In the genomic region with DNA sequence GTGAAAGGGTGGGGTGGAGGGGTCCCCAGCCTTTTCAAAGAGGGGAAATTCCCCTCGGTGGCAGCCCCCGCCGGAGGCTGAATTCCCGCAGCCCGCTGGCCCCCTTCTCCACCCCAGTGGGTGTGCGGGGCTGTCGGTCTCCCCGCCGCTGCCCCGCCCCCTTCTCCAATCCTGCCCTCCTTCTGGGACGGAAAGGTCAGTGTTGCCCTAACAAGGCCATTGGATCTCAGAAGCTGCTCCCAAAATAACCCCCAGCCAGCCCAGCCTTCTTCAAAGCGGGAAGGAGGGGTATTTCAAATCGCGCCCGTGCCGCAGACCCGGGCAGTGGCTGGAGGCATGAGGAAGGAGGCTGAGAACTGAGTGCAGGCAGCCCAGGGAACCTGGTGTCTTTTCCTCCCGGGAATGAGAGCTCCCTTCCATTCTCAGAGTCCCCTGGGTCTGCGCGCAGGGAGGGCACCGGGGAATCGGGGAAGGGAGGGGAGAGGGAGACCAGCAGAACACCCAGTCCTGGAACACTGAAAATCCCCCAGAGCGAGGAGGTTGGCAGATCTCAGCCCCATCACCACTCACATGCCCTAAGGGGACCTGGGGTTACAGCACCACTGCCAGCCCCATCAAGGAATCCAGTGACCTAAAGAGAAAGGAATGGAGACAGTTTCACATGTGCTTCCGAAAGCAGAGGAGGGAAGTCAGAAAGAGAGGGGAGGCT, we compare ENCODE assay signal across 1 cellular context.
TF ChIP-seq lines count a peak whose summit lies in the region.

A gene (minus strand): TSS at position 135 of the 709 bp plus-strand sequence. CDS start 483 bp downstream, outside the sequence.

TF ChIP-seq in HepG2, 621 proteins besides CTCF, POLR2A, EP300 and RAD21 (continued from another document and continues in another):
- TF ChIP-seq, protein P1, sequence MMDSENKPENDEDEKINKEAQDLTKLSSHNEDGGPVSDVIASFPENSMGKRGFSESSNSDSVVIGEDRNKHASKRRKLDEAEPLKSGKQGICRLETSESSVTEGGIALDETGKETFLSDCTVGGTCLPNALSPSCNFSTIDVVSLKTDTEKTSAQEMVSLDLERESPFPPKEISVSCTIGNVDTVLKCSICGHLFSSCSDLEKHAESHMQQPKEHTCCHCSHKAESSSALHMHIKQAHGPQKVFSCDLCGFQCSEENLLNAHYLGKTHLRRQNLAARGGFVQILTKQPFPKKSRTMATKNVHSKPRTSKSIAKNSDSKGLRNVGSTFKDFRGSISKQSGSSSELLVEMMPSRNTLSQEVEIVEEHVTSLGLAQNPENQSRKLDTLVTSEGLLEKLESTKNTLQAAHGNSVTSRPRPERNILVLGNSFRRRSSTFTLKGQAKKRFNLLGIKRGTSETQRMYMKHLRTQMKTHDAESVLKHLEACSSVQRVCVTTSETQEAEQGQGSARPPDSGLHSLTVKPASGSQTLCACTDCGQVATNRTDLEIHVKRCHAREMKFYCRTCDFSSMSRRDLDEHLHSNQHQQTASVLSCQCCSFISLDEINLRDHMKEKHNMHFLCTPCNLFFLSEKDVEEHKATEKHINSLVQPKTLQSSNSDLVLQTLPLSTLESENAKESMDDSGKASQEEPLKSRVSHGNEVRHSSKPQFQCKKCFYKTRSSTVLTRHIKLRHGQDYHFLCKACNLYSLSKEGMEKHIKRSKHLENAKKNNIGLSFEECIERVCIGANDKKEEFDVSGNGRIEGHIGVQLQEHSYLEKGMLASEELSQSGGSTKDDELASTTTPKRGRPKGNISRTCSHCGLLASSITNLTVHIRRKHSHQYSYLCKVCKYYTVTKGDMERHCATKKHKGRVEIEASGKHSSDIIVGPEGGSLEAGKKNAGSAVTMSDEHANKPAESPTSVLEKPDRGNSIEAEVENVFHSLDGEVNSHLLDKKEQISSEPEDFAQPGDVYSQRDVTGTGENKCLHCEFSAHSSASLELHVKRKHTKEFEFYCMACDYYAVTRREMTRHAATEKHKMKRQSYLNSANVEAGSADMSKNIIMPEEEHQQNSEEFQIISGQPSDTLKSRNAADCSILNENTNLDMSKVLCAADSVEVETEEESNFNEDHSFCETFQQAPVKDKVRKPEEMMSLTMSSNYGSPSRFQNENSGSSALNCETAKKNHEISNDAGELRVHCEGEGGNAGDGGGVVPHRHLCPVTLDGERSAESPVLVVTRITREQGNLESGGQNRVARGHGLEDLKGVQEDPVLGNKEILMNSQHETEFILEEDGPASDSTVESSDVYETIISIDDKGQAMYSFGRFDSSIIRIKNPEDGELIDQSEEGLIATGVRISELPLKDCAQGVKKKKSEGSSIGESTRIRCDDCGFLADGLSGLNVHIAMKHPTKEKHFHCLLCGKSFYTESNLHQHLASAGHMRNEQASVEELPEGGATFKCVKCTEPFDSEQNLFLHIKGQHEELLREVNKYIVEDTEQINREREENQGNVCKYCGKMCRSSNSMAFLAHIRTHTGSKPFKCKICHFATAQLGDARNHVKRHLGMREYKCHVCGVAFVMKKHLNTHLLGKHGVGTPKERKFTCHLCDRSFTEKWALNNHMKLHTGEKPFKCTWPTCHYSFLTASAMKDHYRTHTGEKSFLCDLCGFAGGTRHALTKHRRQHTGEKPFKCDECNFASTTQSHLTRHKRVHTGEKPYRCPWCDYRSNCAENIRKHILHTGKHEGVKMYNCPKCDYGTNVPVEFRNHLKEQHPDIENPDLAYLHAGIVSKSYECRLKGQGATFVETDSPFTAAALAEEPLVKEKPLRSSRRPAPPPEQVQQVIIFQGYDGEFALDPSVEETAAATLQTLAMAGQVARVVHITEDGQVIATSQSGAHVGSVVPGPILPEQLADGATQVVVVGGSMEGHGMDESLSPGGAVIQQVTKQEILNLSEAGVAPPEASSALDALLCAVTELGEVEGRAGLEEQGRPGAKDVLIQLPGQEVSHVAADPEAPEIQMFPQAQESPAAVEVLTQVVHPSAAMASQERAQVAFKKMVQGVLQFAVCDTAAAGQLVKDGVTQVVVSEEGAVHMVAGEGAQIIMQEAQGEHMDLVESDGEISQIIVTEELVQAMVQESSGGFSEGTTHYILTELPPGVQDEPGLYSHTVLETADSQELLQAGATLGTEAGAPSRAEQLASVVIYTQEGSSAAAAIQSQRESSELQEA (CRISPR knock-in tag; IDR thresholded peaks at IDR 0.05; ENCODE audit: not compliant biosample characterization) = no peak
- TF ChIP-seq EZH2 (conservative IDR thresholded peaks at IDR 0.05; ENCODE audit: low read depth, low read length) (peak; percentile 70; the same call in 1 of the 2 replicates), POGZ (CRISPR knock-in tag; IDR thresholded peaks at IDR 0.05) (no peak), IRX3 (CRISPR knock-in tag; IDR thresholded peaks at IDR 0.05; ENCODE audit: borderline replicate concordance, low read depth) (no peak), PCBP2 (optimal IDR thresholded peaks at IDR 0.05; ENCODE audit: low read depth, low read length, poor library complexity, severe bottlenecking) (no peak), SAP130 (CRISPR knock-in tag; IDR thresholded peaks at IDR 0.05; ENCODE audit: low read depth) (peak; percentile 23; the same call in 1 of the 2 replicates), ZNF605 (CRISPR knock-in tag; IDR thresholded peaks at IDR 0.05) (no peak), REPIN1 (CRISPR knock-in tag; IDR thresholded peaks at IDR 0.05; ENCODE audit: borderline replicate concordance, low read depth) (no peak), SMARCC2 (IDR thresholded peaks at IDR 0.05) (no peak), ZNF44 (CRISPR knock-in tag; IDR thresholded peaks at IDR 0.05) (no peak), ZNF121 (CRISPR knock-in tag; IDR thresholded peaks at IDR 0.05) (no peak), MXI1 (IDR thresholded peaks at IDR 0.05; ENCODE audit: borderline replicate concordance, low read depth, low read length) (no peak), STAT5B (CRISPR knock-in tag; IDR thresholded peaks at IDR 0.05) (no peak), ZNF317 (CRISPR knock-in tag; IDR thresholded peaks at IDR 0.05) (no peak), TEAD3 (CRISPR knock-in tag; optimal IDR thresholded peaks at IDR 0.05; ENCODE audit: borderline replicate concordance) (peak; percentile 17), ZNF720 (CRISPR knock-in tag; IDR thresholded peaks at IDR 0.05) (no peak), TBX2 (CRISPR knock-in tag; IDR thresholded peaks at IDR 0.05; ENCODE audit: borderline replicate concordance) (no peak), SPEN (CRISPR knock-in tag; IDR thresholded peaks at IDR 0.05; ENCODE audit: low read depth) (no peak), DPF2 (CRISPR knock-in tag; IDR thresholded peaks at IDR 0.05; ENCODE audit: borderline replicate concordance, low read depth) (no peak)
- TF ChIP-seq, protein P2, sequence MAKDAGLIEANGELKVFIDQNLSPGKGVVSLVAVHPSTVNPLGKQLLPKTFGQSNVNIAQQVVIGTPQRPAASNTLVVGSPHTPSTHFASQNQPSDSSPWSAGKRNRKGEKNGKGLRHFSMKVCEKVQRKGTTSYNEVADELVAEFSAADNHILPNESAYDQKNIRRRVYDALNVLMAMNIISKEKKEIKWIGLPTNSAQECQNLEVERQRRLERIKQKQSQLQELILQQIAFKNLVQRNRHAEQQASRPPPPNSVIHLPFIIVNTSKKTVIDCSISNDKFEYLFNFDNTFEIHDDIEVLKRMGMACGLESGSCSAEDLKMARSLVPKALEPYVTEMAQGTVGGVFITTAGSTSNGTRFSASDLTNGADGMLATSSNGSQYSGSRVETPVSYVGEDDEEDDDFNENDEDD (CRISPR knock-in tag; IDR thresholded peaks at IDR 0.05; ENCODE audit: borderline replicate concordance) = no peak
- TF ChIP-seq, protein P3, sequence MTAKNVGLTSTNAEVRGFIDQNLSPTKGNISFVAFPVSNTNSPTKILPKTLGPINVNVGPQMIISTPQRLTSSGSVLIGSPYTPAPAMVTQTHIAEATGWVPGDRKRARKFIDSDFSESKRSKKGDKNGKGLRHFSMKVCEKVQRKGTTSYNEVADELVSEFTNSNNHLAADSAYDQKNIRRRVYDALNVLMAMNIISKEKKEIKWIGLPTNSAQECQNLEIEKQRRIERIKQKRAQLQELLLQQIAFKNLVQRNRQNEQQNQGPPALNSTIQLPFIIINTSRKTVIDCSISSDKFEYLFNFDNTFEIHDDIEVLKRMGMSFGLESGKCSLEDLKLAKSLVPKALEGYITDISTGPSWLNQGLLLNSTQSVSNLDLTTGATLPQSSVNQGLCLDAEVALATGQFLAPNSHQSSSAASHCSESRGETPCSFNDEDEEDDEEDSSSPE (CRISPR knock-in tag; IDR thresholded peaks at IDR 0.05) = no peak
- TF ChIP-seq, protein P4, sequence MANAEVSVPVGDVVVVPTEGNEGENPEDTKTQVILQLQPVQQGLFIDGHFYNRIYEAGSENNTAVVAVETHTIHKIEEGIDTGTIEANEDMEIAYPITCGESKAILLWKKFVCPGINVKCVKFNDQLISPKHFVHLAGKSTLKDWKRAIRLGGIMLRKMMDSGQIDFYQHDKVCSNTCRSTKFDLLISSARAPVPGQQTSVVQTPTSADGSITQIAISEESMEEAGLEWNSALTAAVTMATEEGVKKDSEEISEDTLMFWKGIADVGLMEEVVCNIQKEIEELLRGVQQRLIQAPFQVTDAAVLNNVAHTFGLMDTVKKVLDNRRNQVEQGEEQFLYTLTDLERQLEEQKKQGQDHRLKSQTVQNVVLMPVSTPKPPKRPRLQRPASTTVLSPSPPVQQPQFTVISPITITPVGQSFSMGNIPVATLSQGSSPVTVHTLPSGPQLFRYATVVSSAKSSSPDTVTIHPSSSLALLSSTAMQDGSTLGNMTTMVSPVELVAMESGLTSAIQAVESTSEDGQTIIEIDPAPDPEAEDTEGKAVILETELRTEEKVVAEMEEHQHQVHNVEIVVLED (CRISPR knock-in tag; IDR thresholded peaks at IDR 0.05; ENCODE audit: borderline replicate concordance) = no peak
- TF ChIP-seq, protein P5, sequence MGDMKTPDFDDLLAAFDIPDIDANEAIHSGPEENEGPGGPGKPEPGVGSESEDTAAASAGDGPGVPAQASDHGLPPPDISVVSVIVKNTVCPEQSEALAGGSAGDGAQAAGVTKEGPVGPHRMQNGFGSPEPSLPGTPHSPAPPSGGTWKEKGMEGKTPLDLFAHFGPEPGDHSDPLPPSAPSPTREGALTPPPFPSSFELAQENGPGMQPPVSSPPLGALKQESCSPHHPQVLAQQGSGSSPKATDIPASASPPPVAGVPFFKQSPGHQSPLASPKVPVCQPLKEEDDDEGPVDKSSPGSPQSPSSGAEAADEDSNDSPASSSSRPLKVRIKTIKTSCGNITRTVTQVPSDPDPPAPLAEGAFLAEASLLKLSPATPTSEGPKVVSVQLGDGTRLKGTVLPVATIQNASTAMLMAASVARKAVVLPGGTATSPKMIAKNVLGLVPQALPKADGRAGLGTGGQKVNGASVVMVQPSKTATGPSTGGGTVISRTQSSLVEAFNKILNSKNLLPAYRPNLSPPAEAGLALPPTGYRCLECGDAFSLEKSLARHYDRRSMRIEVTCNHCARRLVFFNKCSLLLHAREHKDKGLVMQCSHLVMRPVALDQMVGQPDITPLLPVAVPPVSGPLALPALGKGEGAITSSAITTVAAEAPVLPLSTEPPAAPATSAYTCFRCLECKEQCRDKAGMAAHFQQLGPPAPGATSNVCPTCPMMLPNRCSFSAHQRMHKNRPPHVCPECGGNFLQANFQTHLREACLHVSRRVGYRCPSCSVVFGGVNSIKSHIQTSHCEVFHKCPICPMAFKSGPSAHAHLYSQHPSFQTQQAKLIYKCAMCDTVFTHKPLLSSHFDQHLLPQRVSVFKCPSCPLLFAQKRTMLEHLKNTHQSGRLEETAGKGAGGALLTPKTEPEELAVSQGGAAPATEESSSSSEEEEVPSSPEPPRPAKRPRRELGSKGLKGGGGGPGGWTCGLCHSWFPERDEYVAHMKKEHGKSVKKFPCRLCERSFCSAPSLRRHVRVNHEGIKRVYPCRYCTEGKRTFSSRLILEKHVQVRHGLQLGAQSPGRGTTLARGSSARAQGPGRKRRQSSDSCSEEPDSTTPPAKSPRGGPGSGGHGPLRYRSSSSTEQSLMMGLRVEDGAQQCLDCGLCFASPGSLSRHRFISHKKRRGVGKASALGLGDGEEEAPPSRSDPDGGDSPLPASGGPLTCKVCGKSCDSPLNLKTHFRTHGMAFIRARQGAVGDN (CRISPR knock-in tag; IDR thresholded peaks at IDR 0.05) = peak; percentile 39; the same call in 1 of the 2 replicates
- TF ChIP-seq, protein P6, sequence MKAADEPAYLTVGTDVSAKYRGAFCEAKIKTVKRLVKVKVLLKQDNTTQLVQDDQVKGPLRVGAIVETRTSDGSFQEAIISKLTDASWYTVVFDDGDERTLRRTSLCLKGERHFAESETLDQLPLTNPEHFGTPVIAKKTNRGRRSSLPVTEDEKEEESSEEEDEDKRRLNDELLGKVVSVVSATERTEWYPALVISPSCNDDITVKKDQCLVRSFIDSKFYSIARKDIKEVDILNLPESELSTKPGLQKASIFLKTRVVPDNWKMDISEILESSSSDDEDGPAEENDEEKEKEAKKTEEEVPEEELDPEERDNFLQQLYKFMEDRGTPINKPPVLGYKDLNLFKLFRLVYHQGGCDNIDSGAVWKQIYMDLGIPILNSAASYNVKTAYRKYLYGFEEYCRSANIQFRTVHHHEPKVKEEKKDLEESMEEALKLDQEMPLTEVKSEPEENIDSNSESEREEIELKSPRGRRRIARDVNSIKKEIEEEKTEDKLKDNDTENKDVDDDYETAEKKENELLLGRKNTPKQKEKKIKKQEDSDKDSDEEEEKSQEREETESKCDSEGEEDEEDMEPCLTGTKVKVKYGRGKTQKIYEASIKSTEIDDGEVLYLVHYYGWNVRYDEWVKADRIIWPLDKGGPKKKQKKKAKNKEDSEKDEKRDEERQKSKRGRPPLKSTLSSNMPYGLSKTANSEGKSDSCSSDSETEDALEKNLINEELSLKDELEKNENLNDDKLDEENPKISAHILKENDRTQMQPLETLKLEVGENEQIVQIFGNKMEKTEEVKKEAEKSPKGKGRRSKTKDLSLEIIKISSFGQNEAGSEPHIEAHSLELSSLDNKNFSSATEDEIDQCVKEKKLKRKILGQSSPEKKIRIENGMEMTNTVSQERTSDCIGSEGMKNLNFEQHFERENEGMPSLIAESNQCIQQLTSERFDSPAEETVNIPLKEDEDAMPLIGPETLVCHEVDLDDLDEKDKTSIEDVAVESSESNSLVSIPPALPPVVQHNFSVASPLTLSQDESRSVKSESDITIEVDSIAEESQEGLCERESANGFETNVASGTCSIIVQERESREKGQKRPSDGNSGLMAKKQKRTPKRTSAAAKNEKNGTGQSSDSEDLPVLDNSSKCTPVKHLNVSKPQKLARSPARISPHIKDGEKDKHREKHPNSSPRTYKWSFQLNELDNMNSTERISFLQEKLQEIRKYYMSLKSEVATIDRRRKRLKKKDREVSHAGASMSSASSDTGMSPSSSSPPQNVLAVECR (CRISPR knock-in tag; IDR thresholded peaks at IDR 0.05; ENCODE audit: borderline replicate concordance) = no peak
- TF ChIP-seq, protein P7, sequence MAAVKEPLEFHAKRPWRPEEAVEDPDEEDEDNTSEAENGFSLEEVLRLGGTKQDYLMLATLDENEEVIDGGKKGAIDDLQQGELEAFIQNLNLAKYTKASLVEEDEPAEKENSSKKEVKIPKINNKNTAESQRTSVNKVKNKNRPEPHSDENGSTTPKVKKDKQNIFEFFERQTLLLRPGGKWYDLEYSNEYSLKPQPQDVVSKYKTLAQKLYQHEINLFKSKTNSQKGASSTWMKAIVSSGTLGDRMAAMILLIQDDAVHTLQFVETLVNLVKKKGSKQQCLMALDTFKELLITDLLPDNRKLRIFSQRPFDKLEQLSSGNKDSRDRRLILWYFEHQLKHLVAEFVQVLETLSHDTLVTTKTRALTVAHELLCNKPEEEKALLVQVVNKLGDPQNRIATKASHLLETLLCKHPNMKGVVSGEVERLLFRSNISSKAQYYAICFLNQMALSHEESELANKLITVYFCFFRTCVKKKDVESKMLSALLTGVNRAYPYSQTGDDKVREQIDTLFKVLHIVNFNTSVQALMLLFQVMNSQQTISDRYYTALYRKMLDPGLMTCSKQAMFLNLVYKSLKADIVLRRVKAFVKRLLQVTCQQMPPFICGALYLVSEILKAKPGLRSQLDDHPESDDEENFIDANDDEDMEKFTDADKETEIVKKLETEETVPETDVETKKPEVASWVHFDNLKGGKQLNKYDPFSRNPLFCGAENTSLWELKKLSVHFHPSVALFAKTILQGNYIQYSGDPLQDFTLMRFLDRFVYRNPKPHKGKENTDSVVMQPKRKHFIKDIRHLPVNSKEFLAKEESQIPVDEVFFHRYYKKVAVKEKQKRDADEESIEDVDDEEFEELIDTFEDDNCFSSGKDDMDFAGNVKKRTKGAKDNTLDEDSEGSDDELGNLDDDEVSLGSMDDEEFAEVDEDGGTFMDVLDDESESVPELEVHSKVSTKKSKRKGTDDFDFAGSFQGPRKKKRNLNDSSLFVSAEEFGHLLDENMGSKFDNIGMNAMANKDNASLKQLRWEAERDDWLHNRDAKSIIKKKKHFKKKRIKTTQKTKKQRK (IDR thresholded peaks at IDR 0.05; ENCODE audit: low read length) = no peak
